ENCODE assay signal across 18 cellular contexts in the genomic region with DNA sequence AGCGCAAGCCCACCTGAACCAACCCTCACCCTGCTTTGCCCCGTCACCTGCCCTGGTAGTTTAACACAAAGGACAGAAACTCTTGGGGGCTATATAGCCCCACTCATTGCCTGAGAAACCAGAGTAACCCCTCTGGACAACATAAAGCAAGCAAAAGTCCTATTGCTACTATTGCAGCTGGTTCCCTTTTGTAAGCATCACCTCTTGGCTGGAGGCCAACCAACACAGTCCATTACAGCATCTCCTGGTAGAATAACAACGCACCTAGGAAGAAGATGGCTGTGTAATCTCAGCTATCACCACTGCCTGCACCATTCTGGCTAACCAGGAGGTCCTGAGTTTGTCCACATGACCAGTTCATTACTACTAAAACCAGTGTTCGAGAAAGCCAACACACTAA.
"Had no signal": no experiment of that assay in that cellular context is flagged by ENCODE, and none has a peak within 500 bp of the region (broad histone marks: within the 10 kb centered on the region; RNA-seq: fewer than 3 reads in every experiment).

No MANE protein-coding gene starts in this region.

- H3K4me3 ChIP-seq: dorsolateral prefrontal cortex, mucosa of descending colon, tibial artery had no signal

- H3K27me3 Mint-ChIP-seq: activated B cell treated with CpG ODN at 0.5 μM for 24 hours; activated CD8-positive, alpha-beta T cell treated with anti-CD3 and anti-CD28 coated beads for 36 hours; activated naive CD8-positive, alpha-beta T cell treated with anti-CD3 and anti-CD28 coated beads for 36 hours; activated T-helper 17 cell treated with anti-CD3 and anti-CD28 coated beads, Interleukin-2, amount 50 U/mL, for 72 hours; naive B cell; progenitor cell of endocrine pancreas had no signal

- DNase-seq: activated B cell treated with CpG ODN at 0.5 μM for 24 hours; activated CD4-positive, alpha-beta T cell treated with anti-CD3 and anti-CD28 coated beads for 48 hours; activated CD8-positive, alpha-beta T cell treated with anti-CD3 and anti-CD28 coated beads for 36 hours; activated naive CD4-positive, alpha-beta T cell; activated naive CD8-positive, alpha-beta T cell treated with anti-CD3 and anti-CD28 coated beads for 36 hours; activated T-cell treated with anti-CD3 and anti-CD28 coated beads, Interleukin-2, amount 50 U/mL, for 1 hour; amniotic stem cell; dorsolateral prefrontal cortex; mesenchymal stem cell; mucosa of descending colon; naive B cell; stimulated activated CD4-positive, alpha-beta T cell treated with anti-CD3 and anti-CD28 coated beads, Interleukin-12 subunit alpha, Interleukin-12 subunit beta, amount 100 ng/mL, for 4 hours; stimulated activated CD4-positive, alpha-beta T cell treated with anti-CD3 and anti-CD28 coated beads, Interleukin-2, amount 100 ng/mL, for 24 hours; stimulated activated naive CD4-positive, alpha-beta T cell treated with Interleukin-2 at 50 U/mL for 16 hours; tibial artery had no signal

- H3K4me3 Mint-ChIP-seq: activated B cell treated with CpG ODN at 0.5 μM for 24 hours; activated CD8-positive, alpha-beta T cell treated with anti-CD3 and anti-CD28 coated beads for 36 hours; activated naive CD8-positive, alpha-beta T cell treated with anti-CD3 and anti-CD28 coated beads for 36 hours; activated T-helper 17 cell treated with anti-CD3 and anti-CD28 coated beads, Interleukin-2, amount 50 U/mL, for 72 hours; naive B cell; neural crest cell had no signal

- H3K27ac Mint-ChIP-seq: activated B cell treated with CpG ODN at 0.5 μM for 24 hours; activated CD8-positive, alpha-beta T cell treated with anti-CD3 and anti-CD28 coated beads for 36 hours; activated naive CD8-positive, alpha-beta T cell treated with anti-CD3 and anti-CD28 coated beads for 36 hours; activated T-helper 17 cell treated with anti-CD3 and anti-CD28 coated beads, Interleukin-2, amount 50 U/mL, for 72 hours; naive B cell; progenitor cell of endocrine pancreas had no signal

- H3K4me1 Mint-ChIP-seq: activated B cell treated with CpG ODN at 0.5 μM for 24 hours; activated naive CD8-positive, alpha-beta T cell treated with anti-CD3 and anti-CD28 coated beads for 36 hours; activated T-helper 17 cell treated with anti-CD3 and anti-CD28 coated beads, Interleukin-2, amount 50 U/mL, for 72 hours; naive B cell; neural crest cell had no signal
